ENCODE assay signal across 11 cellular contexts in the genomic region with DNA sequence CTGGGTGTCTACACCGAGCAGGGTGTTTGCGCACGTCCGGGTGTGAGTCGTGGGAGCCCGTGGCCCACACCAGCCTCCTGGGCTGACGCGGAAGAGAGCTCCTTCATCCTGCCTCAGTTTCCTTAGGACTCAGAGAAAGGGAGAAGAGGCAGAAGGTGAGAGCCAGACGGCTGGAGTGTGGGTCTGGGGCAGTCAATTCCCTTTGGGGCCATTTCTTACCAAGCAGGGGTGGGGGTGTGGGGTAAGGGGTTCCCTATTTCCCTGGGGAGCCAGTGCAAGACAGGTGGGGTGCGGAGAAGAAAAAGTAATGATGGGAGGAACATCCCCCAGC. TPM values are rescaled to one million over a fixed set of nuclear protein-coding genes. Genes with fewer than 3 reads are reported as not detected.
DNase-seq lines count a peak whose midpoint lies in the region; ATAC-seq, FAIRE-seq and TF ChIP-seq lines count a peak whose summit lies in the region.
"Had no signal": no experiment of that assay in that cellular context is flagged by ENCODE, and none has a peak within 500 bp of the region (broad histone marks: within the 10 kb centered on the region; RNA-seq: fewer than 3 reads in every experiment).

No MANE protein-coding gene starts in this region.

- H3K9me3 Mint-ChIP-seq in naive thymus-derived CD8-positive, alpha-beta T cell, result no peaks in the 10 kb centered on the region

- ATAC-seq in HepG2 (no peak), right lobe of liver (no peak)
- ATAC-seq in naive thymus-derived CD8-positive, alpha-beta T cell, result peak; percentile 25 to 33

- 15% methylated on average over 10 of the region's 10 CpGs for WGBS in HepG2 (ENCODE audit: low lambda C conversion rate)
- whole genome bisulfite sequencing in right lobe of liver (ENCODE audit: insufficient coverage, low coverage, low lambda C conversion rate, missing lambda C conversion rate), result 48% methylated on average over 2 of the region's 10 CpGs

- H3K27me3 Mint-ChIP-seq in naive thymus-derived CD8-positive, alpha-beta T cell, result peaks cover 14 to 57% (median 41%) of the 10 kb centered on the region in 5 donors

- H3K27ac ChIP-seq in HepG2 (ENCODE audit: extremely low read length, insufficient read depth, low read length) (no peak overlapping the region), right lobe of liver (no peak overlapping the region)
- H3K27ac ChIP-seq in effector memory CD4-positive, alpha-beta T cell (ENCODE audit: insufficient read depth, low read length, poor library complexity, severe bottlenecking), result no peak overlapping the region

- FAIRE-seq in HepG2 (lab: Jason Lieb, UNC), result no peak

- peaks cover 0 to 3% (median 0%) of the 10 kb centered on the region in 3 donors for H3K36me3 Mint-ChIP-seq in naive thymus-derived CD8-positive, alpha-beta T cell

- peaks cover 7 to 74% of the 10 kb centered on the region in 2 experiments; a peak in 4 of 5 replicates for H3K27me3 ChIP-seq in HepG2 (ENCODE audit: control insufficient read depth in 1 of 2, insufficient read depth in 2 of 2, low read length in 2 of 2)
- peaks cover 4 to 6% of the 10 kb centered on the region in 2 donors for H3K27me3 ChIP-seq in right lobe of liver
- peaks cover 3% of the 10 kb centered on the region for H3K27me3 ChIP-seq in effector memory CD4-positive, alpha-beta T cell (replicated peaks; ENCODE audit: control insufficient read depth, insufficient read depth, low read length, poor library complexity, severe bottlenecking)

- no peaks in the 10 kb centered on the region for H3K9me3 ChIP-seq in HepG2 (ENCODE audit: low read length)
- no peaks in the 10 kb centered on the region for H3K9me3 ChIP-seq in right lobe of liver
- H3K9me3 ChIP-seq in effector memory CD4-positive, alpha-beta T cell (ENCODE audit: control insufficient read depth, low read length), result no peaks in the 10 kb centered on the region

- no peaks in the 10 kb centered on the region for H3K79me2 ChIP-seq in HepG2 (ENCODE audit: insufficient read depth, low read length)

- TF ChIP-seq EP300 in HepG2 (IDR thresholded peaks at IDR 0.05; ENCODE audit: low read depth in 2 of 2, low read length in 2 of 2), result no peak
- TF ChIP-seq EP300 in HepG2 (CRISPR knock-in tag; IDR thresholded peaks at IDR 0.05; ENCODE audit: borderline replicate concordance), result no peak

- H3K4me3 Mint-ChIP-seq in naive thymus-derived CD8-positive, alpha-beta T cell, result peak overlapping the region in 6 of 10 donors; percentile 26 to 78 (median 46)

- TF ChIP-seq POLR2A in HepG2 (IDR thresholded peaks at IDR 0.05; ENCODE audit: insufficient read depth in 1 of 2, low read depth in 2 of 2, low read length in 2 of 2) (no peak), right lobe of liver (IDR thresholded peaks at IDR 0.05) (no peak)

- CTCF ChIA-PET in HepG2 (lab: Yijun Ruan, JAX; ENCODE audit: low intra/inter-chr PET ratio, low total read pairs), result no interaction called here

- intact Hi-C loops in HepG2 (cut with micrococcal nuclease; ENCODE audit: unreplicated experiment), result loop anchor here (10.0 kb wide), 1 partner anchor 90 kb away; the partner anchor contains the start of gene DYNC1LI2
- intact Hi-C loops in right lobe of liver (cut with DNase I), result no loop called here

- H3K4me1 ChIP-seq in HepG2 (ENCODE audit: insufficient read depth, low read length) (peaks cover 15% of the 10 kb centered on the region; the same call in 1 of the 2 replicates), right lobe of liver (peaks cover 0 to 10% (median 0%) of the 10 kb centered on the region in 4 donors)
- H3K4me1 ChIP-seq in effector memory CD4-positive, alpha-beta T cell (ENCODE audit: control insufficient read depth, insufficient read depth, low read length, poor library complexity, severe bottlenecking), result peaks cover 10% of the 10 kb centered on the region

- TF ChIP-seq RAD21 in HepG2 (CRISPR knock-in tag; IDR thresholded peaks at IDR 0.05), result no peak

- H3K4me2 ChIP-seq in HepG2 (ENCODE audit: low read depth, low read length), result peak overlapping the region; percentile 84

- peak overlapping the region in 1 of 10 donors; percentile 21 for H3K27ac Mint-ChIP-seq in naive thymus-derived CD8-positive, alpha-beta T cell

- in situ Hi-C loops in HepG2 (cut with HindIII; ENCODE audit: extremely low pct_ligation_motif_present, low pct_unique_long_range_greater_than_20kb) (no loop called here), ACHN (cut with HindIII; ENCODE audit: low pct_ligation_motif_present, low pct_unique_long_range_greater_than_20kb, low sequenced_read_pairs) (no loop called here)

- TF ChIP-seq CTCF in HepG2 (CRISPR knock-in tag; IDR thresholded peaks at IDR 0.05), result no peak
- no peak for TF ChIP-seq CTCF in right lobe of liver (IDR thresholded peaks at IDR 0.05)

- H3K36me3 ChIP-seq in HepG2 (replicated peaks in 1 of 2; ENCODE audit: control insufficient read depth in 1 of 2, insufficient read depth in 2 of 2, low read length in 2 of 2) (no peaks in the 10 kb centered on the region), right lobe of liver (no peaks in the 10 kb centered on the region)
- H3K36me3 ChIP-seq in effector memory CD4-positive, alpha-beta T cell (ENCODE audit: control insufficient read depth, insufficient read depth, low read length), result no peaks in the 10 kb centered on the region

- H3K4me3 ChIP-seq in HepG2 (replicated peaks in 1 of 3; ENCODE audit: insufficient read depth in 1 of 3, low read depth in 2 of 3, low read length in 3 of 3) (peak overlapping the region; percentile 47 to 74 (median 48); a peak in 3 of 6 replicates), right lobe of liver (peak overlapping the region in 1 of 3 donors; percentile 39)
- H3K4me3 ChIP-seq in effector memory CD4-positive, alpha-beta T cell (ENCODE audit: insufficient read depth, low read depth, low read length, poor library complexity, severe bottlenecking), result peak overlapping the region; percentile 35
- H3K4me3 ChIP-seq: lung had no signal

- DNase-seq in HepG2 (ENCODE audit: low spot score) (no peak), right lobe of liver (no peak), DMS79 treated with DMSO at 0.1 percent for 48 hours (lab: John Stamatoyannopoulos, UW) (no peak), medulla oblongata (ENCODE audit: extremely low spot score) (no peak), ACHN (no peak), NCI-H345 (lab: John Stamatoyannopoulos, UW) (no peak)
- DNase-seq in effector memory CD4-positive, alpha-beta T cell, result no peak
- DNase-seq in naive thymus-derived CD8-positive, alpha-beta T cell, result no peak
- DNase-seq: activated CD4-positive, alpha-beta T cell treated with anti-CD3 and anti-CD28 coated beads for 4 hours; cortex of kidney had no signal

- peaks cover 3 to 11% (median 6%) of the 10 kb centered on the region in 4 donors for H3K4me1 Mint-ChIP-seq in naive thymus-derived CD8-positive, alpha-beta T cell

- BruUV-seq in HepG2 (replicated peaks; lab: Mats Ljungman, UMichigan), result no TSS peak

- no peaks in the 10 kb centered on the region for H4K20me1 ChIP-seq in HepG2 (ENCODE audit: insufficient read depth, low read length)

- no peak overlapping the region for H2AFZ ChIP-seq in HepG2 (ENCODE audit: low read length)

- POLR2A ChIA-PET in HepG2 (lab: Yijun Ruan, JAX), result interaction anchor here (1.4 to 1.7 kb wide), 2 partner anchors 15 to 22 kb away, joined by 3 to 7 read pairs; partner anchors contain the start of gene NAE1
- POLR2A ChIA-PET in naive thymus-derived CD8-positive, alpha-beta T cell (lab: Charles Lee), result no interaction called here

- H3K9ac ChIP-seq in HepG2 (ENCODE audit: insufficient read depth, low read depth, low read length), result no peak overlapping the region

RNA-seq across cellular contexts. Expression of gene CA7, which starts 0.8 kb away (rescaled TPM):
- not detected in 2 replicates for total RNA-seq in HepG2 (2016; rRNA removed; fragmentation: Illumina TruSeq; extraction: Trizol)
- not detected in 2 replicates for total RNA-seq in HepG2 (2016; cell fraction: cytosol; rRNA removed; fragmentation: Illumina TruSeq; extraction: Trizol; ENCODE audit: low read depth)
- not detected in 2 replicates for total RNA-seq in HepG2 (2016; cell fraction: insoluble cytoplasmic fraction; rRNA removed; fragmentation: Illumina TruSeq; extraction: Trizol)
- not detected in 2 replicates for total RNA-seq in HepG2 (2016; cell fraction: membrane; rRNA removed; fragmentation: Illumina TruSeq; extraction: Trizol)
- total RNA-seq in HepG2 (2016; cell fraction: nucleus; rRNA removed; fragmentation: Illumina TruSeq; extraction: Trizol), result not detected in 2 replicates
- polyA plus RNA-seq in HepG2 (2011; rRNA removed), result not detected in 2 replicates
- 0.03 TPM in 1 of 2 replicates, not detected in the other for polyA plus RNA-seq in HepG2 (2011; cell fraction: cytosol; rRNA removed)
- not detected in 2 replicates for polyA plus RNA-seq in HepG2 (2011; cell fraction: nucleus; rRNA removed)
- polyA plus RNA-seq in HepG2 (2012), result not detected in 2 replicates
- polyA plus RNA-seq in HepG2 (2016; cell fraction: cytosol; fragmentation: Illumina TruSeq; extraction: Trizol; ENCODE audit: low read depth), result 0.07 TPM in 1 of 2 replicates, not detected in the other
- not detected in 2 replicates for polyA plus RNA-seq in HepG2 (2016; cell fraction: insoluble cytoplasmic fraction; fragmentation: Illumina TruSeq; extraction: Trizol; ENCODE audit: low read depth)
- not detected in 2 replicates for polyA plus RNA-seq in HepG2 (2016; cell fraction: membrane; fragmentation: Illumina TruSeq; extraction: Trizol; ENCODE audit: low read depth)
- not detected in 2 replicates for polyA plus RNA-seq in HepG2 (2016; cell fraction: nucleus; fragmentation: Illumina TruSeq; extraction: Trizol; ENCODE audit: insufficient read depth, low read depth)
- not detected in 2 replicates for polyA minus RNA-seq in HepG2 (2011; rRNA and poly(A)+ RNA removed; ENCODE audit: low replicate concordance)
- polyA minus RNA-seq in HepG2 (2011; cell fraction: cytosol; rRNA and poly(A)+ RNA removed), result not detected in 2 replicates
- not detected in 2 replicates for polyA minus RNA-seq in HepG2 (2011; cell fraction: nucleus; rRNA and poly(A)+ RNA removed)
- not detected for total RNA-seq in right lobe of liver
- not detected for total RNA-seq in naive thymus-derived CD8-positive, alpha-beta T cell
- not detected for polyA plus RNA-seq in naive thymus-derived CD8-positive, alpha-beta T cell
- total RNA-seq: lung had no signal
- polyA plus RNA-seq: lung had no signal

RNA-seq across cellular contexts. Expression of gene NAE1, which starts 14.3 kb away (rescaled TPM):
- total RNA-seq in HepG2 (2016; rRNA removed; fragmentation: Illumina TruSeq; extraction: Trizol), result 206 and 279 TPM in 2 replicates
- 93.3 and 103 TPM in 2 replicates for total RNA-seq in HepG2 (2016; cell fraction: cytosol; rRNA removed; fragmentation: Illumina TruSeq; extraction: Trizol; ENCODE audit: low read depth)
- total RNA-seq in HepG2 (2016; cell fraction: insoluble cytoplasmic fraction; rRNA removed; fragmentation: Illumina TruSeq; extraction: Trizol), result 210 and 281 TPM in 2 replicates
- 146 and 147 TPM in 2 replicates for total RNA-seq in HepG2 (2016; cell fraction: membrane; rRNA removed; fragmentation: Illumina TruSeq; extraction: Trizol)
- 127 and 139 TPM in 2 replicates for total RNA-seq in HepG2 (2016; cell fraction: nucleus; rRNA removed; fragmentation: Illumina TruSeq; extraction: Trizol)
- polyA plus RNA-seq in HepG2 (2011; rRNA removed), result 68.2 and 95.7 TPM in 2 replicates
- polyA plus RNA-seq in HepG2 (2011; cell fraction: cytosol; rRNA removed), result 27.0 and 39.4 TPM in 2 replicates
- polyA plus RNA-seq in HepG2 (2011; cell fraction: nucleus; rRNA removed), result 79.6 and 104 TPM in 2 replicates
- 71.6 and 101 TPM in 2 replicates for polyA plus RNA-seq in HepG2 (2012)
- polyA plus RNA-seq in HepG2 (2016; cell fraction: cytosol; fragmentation: Illumina TruSeq; extraction: Trizol; ENCODE audit: low read depth), result 66.8 and 90.6 TPM in 2 replicates
- 229 TPM in 2 replicates for polyA plus RNA-seq in HepG2 (2016; cell fraction: insoluble cytoplasmic fraction; fragmentation: Illumina TruSeq; extraction: Trizol; ENCODE audit: low read depth)
- 102 and 113 TPM in 2 replicates for polyA plus RNA-seq in HepG2 (2016; cell fraction: membrane; fragmentation: Illumina TruSeq; extraction: Trizol; ENCODE audit: low read depth)
- polyA plus RNA-seq in HepG2 (2016; cell fraction: nucleus; fragmentation: Illumina TruSeq; extraction: Trizol; ENCODE audit: insufficient read depth, low read depth), result 156 and 166 TPM in 2 replicates
- 14.2 and 16.7 TPM in 2 replicates for polyA minus RNA-seq in HepG2 (2011; rRNA and poly(A)+ RNA removed; ENCODE audit: low replicate concordance)
- 26.9 and 31.3 TPM in 2 replicates for polyA minus RNA-seq in HepG2 (2011; cell fraction: cytosol; rRNA and poly(A)+ RNA removed)
- 96.7 and 111 TPM in 2 replicates for polyA minus RNA-seq in HepG2 (2011; cell fraction: nucleus; rRNA and poly(A)+ RNA removed)
- total RNA-seq in right lobe of liver, result 10 to 100 TPM; 16.4 to 22.7 (median 20.2) TPM
- total RNA-seq in naive thymus-derived CD8-positive, alpha-beta T cell, result 100 to 1,000 TPM; 103 to 113 TPM
- 100 to 1,000 TPM in 1 of 3 donors, 10 to 100 TPM in 2; 84.7 to 107 (median 95.7) TPM for polyA plus RNA-seq in naive thymus-derived CD8-positive, alpha-beta T cell

RNA-seq across cellular contexts. Expression of gene PDP2, which starts 35.3 kb away (rescaled TPM):
- 15.8 and 38.2 TPM in 2 replicates for total RNA-seq in HepG2 (2016; rRNA removed; fragmentation: Illumina TruSeq; extraction: Trizol)
- 1.8 and 2.5 TPM in 2 replicates for total RNA-seq in HepG2 (2016; cell fraction: cytosol; rRNA removed; fragmentation: Illumina TruSeq; extraction: Trizol; ENCODE audit: low read depth)
- 16.2 and 31.7 TPM in 2 replicates for total RNA-seq in HepG2 (2016; cell fraction: insoluble cytoplasmic fraction; rRNA removed; fragmentation: Illumina TruSeq; extraction: Trizol)
- total RNA-seq in HepG2 (2016; cell fraction: membrane; rRNA removed; fragmentation: Illumina TruSeq; extraction: Trizol), result 8.4 and 10.1 TPM in 2 replicates
- total RNA-seq in HepG2 (2016; cell fraction: nucleus; rRNA removed; fragmentation: Illumina TruSeq; extraction: Trizol), result 17.0 and 17.2 TPM in 2 replicates
- 12.2 and 12.8 TPM in 2 replicates for polyA plus RNA-seq in HepG2 (2011; rRNA removed)
- 8.3 and 11.7 TPM in 2 replicates for polyA plus RNA-seq in HepG2 (2011; cell fraction: cytosol; rRNA removed)
- 10.2 and 12.4 TPM in 2 replicates for polyA plus RNA-seq in HepG2 (2011; cell fraction: nucleus; rRNA removed)
- 7.7 and 9.5 TPM in 2 replicates for polyA plus RNA-seq in HepG2 (2012)
- 0.66 and 1.1 TPM in 2 replicates for polyA plus RNA-seq in HepG2 (2016; cell fraction: cytosol; fragmentation: Illumina TruSeq; extraction: Trizol; ENCODE audit: low read depth)
- 17.5 and 18.0 TPM in 2 replicates for polyA plus RNA-seq in HepG2 (2016; cell fraction: insoluble cytoplasmic fraction; fragmentation: Illumina TruSeq; extraction: Trizol; ENCODE audit: low read depth)
- polyA plus RNA-seq in HepG2 (2016; cell fraction: membrane; fragmentation: Illumina TruSeq; extraction: Trizol; ENCODE audit: low read depth), result 2.9 and 3.2 TPM in 2 replicates
- polyA plus RNA-seq in HepG2 (2016; cell fraction: nucleus; fragmentation: Illumina TruSeq; extraction: Trizol; ENCODE audit: insufficient read depth, low read depth), result 19.4 and 23.4 TPM in 2 replicates
- polyA minus RNA-seq in HepG2 (2011; rRNA and poly(A)+ RNA removed; ENCODE audit: low replicate concordance), result 46.5 and 49.0 TPM in 2 replicates
- polyA minus RNA-seq in HepG2 (2011; cell fraction: cytosol; rRNA and poly(A)+ RNA removed), result 10.5 and 12.8 TPM in 2 replicates
- 10.0 and 15.5 TPM in 2 replicates for polyA minus RNA-seq in HepG2 (2011; cell fraction: nucleus; rRNA and poly(A)+ RNA removed)
- total RNA-seq in right lobe of liver, result 10 to 100 TPM in 3 of 6 experiments, 1 to 10 TPM in 3; 5.1 to 15.5 (median 10.8) TPM
- total RNA-seq in naive thymus-derived CD8-positive, alpha-beta T cell, result 10 to 100 TPM; 10.0 to 11.3 TPM
- 1 to 10 TPM; 1.2 to 1.8 (median 1.7) TPM for polyA plus RNA-seq in naive thymus-derived CD8-positive, alpha-beta T cell

RNA-seq across cellular contexts. Expression of gene TERB1, which starts 43.7 kb away (rescaled TPM):
- not detected in 2 replicates for total RNA-seq in HepG2 (2016; rRNA removed; fragmentation: Illumina TruSeq; extraction: Trizol)
- total RNA-seq in HepG2 (2016; cell fraction: cytosol; rRNA removed; fragmentation: Illumina TruSeq; extraction: Trizol; ENCODE audit: low read depth), result not detected in 2 replicates
- total RNA-seq in HepG2 (2016; cell fraction: insoluble cytoplasmic fraction; rRNA removed; fragmentation: Illumina TruSeq; extraction: Trizol), result not detected in 2 replicates
- total RNA-seq in HepG2 (2016; cell fraction: membrane; rRNA removed; fragmentation: Illumina TruSeq; extraction: Trizol), result 0.09 and 0.10 TPM in 2 replicates
- total RNA-seq in HepG2 (2016; cell fraction: nucleus; rRNA removed; fragmentation: Illumina TruSeq; extraction: Trizol), result not detected in 2 replicates
- not detected in 2 replicates for polyA plus RNA-seq in HepG2 (2011; rRNA removed)
- polyA plus RNA-seq in HepG2 (2011; cell fraction: cytosol; rRNA removed), result not detected in 2 replicates
- not detected in 2 replicates for polyA plus RNA-seq in HepG2 (2011; cell fraction: nucleus; rRNA removed)
- polyA plus RNA-seq in HepG2 (2012), result not detected in 2 replicates
- not detected in 2 replicates for polyA plus RNA-seq in HepG2 (2016; cell fraction: cytosol; fragmentation: Illumina TruSeq; extraction: Trizol; ENCODE audit: low read depth)
- not detected in 2 replicates for polyA plus RNA-seq in HepG2 (2016; cell fraction: insoluble cytoplasmic fraction; fragmentation: Illumina TruSeq; extraction: Trizol; ENCODE audit: low read depth)
- polyA plus RNA-seq in HepG2 (2016; cell fraction: membrane; fragmentation: Illumina TruSeq; extraction: Trizol; ENCODE audit: low read depth), result not detected in 2 replicates
- polyA plus RNA-seq in HepG2 (2016; cell fraction: nucleus; fragmentation: Illumina TruSeq; extraction: Trizol; ENCODE audit: insufficient read depth, low read depth), result not detected in 2 replicates
- not detected in 2 replicates for polyA minus RNA-seq in HepG2 (2011; rRNA and poly(A)+ RNA removed; ENCODE audit: low replicate concordance)
- polyA minus RNA-seq in HepG2 (2011; cell fraction: cytosol; rRNA and poly(A)+ RNA removed), result not detected in 2 replicates
- polyA minus RNA-seq in HepG2 (2011; cell fraction: nucleus; rRNA and poly(A)+ RNA removed), result not detected in 2 replicates
- total RNA-seq in right lobe of liver, result not detected
- under 1 TPM; 0.25 to 0.81 TPM for total RNA-seq in naive thymus-derived CD8-positive, alpha-beta T cell
- polyA plus RNA-seq in naive thymus-derived CD8-positive, alpha-beta T cell, result not detected
- total RNA-seq: lung had no signal
- polyA plus RNA-seq: lung had no signal

Comparison
In these comparisons a context has a peak if more than half of its experiments do, and no peak if none do; other contexts are left out.
1. ATAC-seq: peak in naive thymus-derived CD8-positive, alpha-beta T cell (2 of 2); none in HepG2 (single experiment) and right lobe of liver (0 of 4).